11 cellular contexts compared by ENCODE assay signal in genomic region chr19:38679839-38680238, GRCh38. TPM values are rescaled to one million over a fixed set of nuclear protein-coding genes. Genes with fewer than 3 reads are reported as not detected.
A peak's percentile ranks its signal among the peaks of the same experiment; 100 is the strongest.
DNase-seq lines count a peak whose midpoint lies in the region; ATAC-seq and TF ChIP-seq lines count a peak whose summit lies in the region.
"Had no signal": no experiment of that assay in that cellular context is flagged by ENCODE, and none has a peak within 500 bp of the region (broad histone marks: within the 10 kb centered on the region; RNA-seq: fewer than 3 reads in every experiment).

No MANE protein-coding gene starts in this region.

- no TSS peak for BruUV-seq in MCF 10A (replicated peaks; lab: Mats Ljungman, UMichigan)

- intact Hi-C loops in left ventricle myocardium inferior (cut with micrococcal nuclease) (no loop called here), Right ventricle myocardium superior (cut with DNase I) (no loop called here), MCF 10A (cut with micrococcal nuclease) (no loop called here), uterus (cut with DNase I; ENCODE audit: low total_unique reads) (no loop called here)

- H3K4me1 ChIP-seq in left ventricle myocardium inferior (peaks cover 100% of the 10 kb centered on the region), uterus (peaks cover 12 to 49% of the 10 kb centered on the region in 2 donors)

- H3K36me3 Mint-ChIP-seq in MCF 10A (ENCODE audit: insufficient read depth, unreplicated experiment), result peaks cover 67% of the 10 kb centered on the region
- H3K36me3 Mint-ChIP-seq in memory B cell, result peaks cover 12% of the 10 kb centered on the region

- peak overlapping the region; percentile 91 for H3K27ac ChIP-seq in left ventricle myocardium inferior (replicated peaks)
- H3K27ac ChIP-seq in uterus, result peak overlapping the region; percentile 95 to 100

- DNase-seq in left ventricle myocardium inferior (no peak), Right ventricle myocardium superior (no peak), MCF 10A (ENCODE audit: unreplicated experiment) (no peak), memory B cell (ENCODE audit: low spot score in 2 of 2) (no peak), uterus (no peak), NCI-H2081 treated with DMSO at 0.1 percent for 48 hours (lab: John Stamatoyannopoulos, UW) (no peak), HuH-7.5 (ENCODE audit: low spot score) (no peak)
- DNase-seq: activated gamma-delta T cell treated with Interleukin-2 at 50 U/mL for 16 hours, GM23248, NCI-H2171 had no signal

- H3K4me3 ChIP-seq in left ventricle myocardium inferior (no peak overlapping the region), uterus (no peak overlapping the region)
- H3K4me3 ChIP-seq: GM23248 had no signal

- H3K4me1 Mint-ChIP-seq in MCF 10A (ENCODE audit: insufficient read depth, unreplicated experiment), result peaks cover 59% of the 10 kb centered on the region
- H3K4me1 Mint-ChIP-seq in memory B cell, result peaks cover 62% of the 10 kb centered on the region

- H3K27ac Mint-ChIP-seq in MCF 10A (ENCODE audit: low read depth, unreplicated experiment) (peak overlapping the region; percentile 78), memory B cell (peak overlapping the region; percentile 15)

- CTCF ChIA-PET in MCF 10A (lab: Yijun Ruan, JAX), result no interaction called here

- H3K9me3 ChIP-seq in left ventricle myocardium inferior (replicated peaks) (no peaks in the 10 kb centered on the region), uterus (no peaks in the 10 kb centered on the region)

- POLR2A ChIA-PET in MCF 10A (lab: Yijun Ruan, JAX), result interaction anchor here (4.3 to 15.0 kb wide), 2 partner anchors 12 to 24 kb away, joined by 31 to 521 read pairs; partner anchors contain the start of gene ACTN4

- TF ChIP-seq CTCF in left ventricle myocardium inferior (IDR thresholded peaks at IDR 0.05; ENCODE audit: borderline replicate concordance) (no peak), MCF 10A (IDR thresholded peaks at IDR 0.05; ENCODE audit: unreplicated experiment) (no peak), uterus (IDR thresholded peaks at IDR 0.05) (no peak)

- TF ChIP-seq POLR2A in uterus (IDR thresholded peaks at IDR 0.05), result no peak

- H3K4me3 Mint-ChIP-seq in MCF 10A (ENCODE audit: unreplicated experiment) (no peak overlapping the region), memory B cell (no peak overlapping the region)

- H3K27me3 Mint-ChIP-seq in MCF 10A (ENCODE audit: insufficient read depth, unreplicated experiment) (no peaks in the 10 kb centered on the region), memory B cell (no peaks in the 10 kb centered on the region)

- H3K9me3 Mint-ChIP-seq in MCF 10A (ENCODE audit: unreplicated experiment) (no peaks in the 10 kb centered on the region), memory B cell (no peaks in the 10 kb centered on the region)

- no peak for ATAC-seq in Right ventricle myocardium superior (ENCODE audit: poor library complexity)
- ATAC-seq in memory B cell (ENCODE audit: low read depth), result no peak
- ATAC-seq in GM19397 (IDR thresholded peaks at IDR 0.05; ENCODE audit: unreplicated experiment), result no peak

- H3K27me3 ChIP-seq in left ventricle myocardium inferior (ENCODE audit: low read depth) (no peaks in the 10 kb centered on the region), uterus (no peaks in the 10 kb centered on the region)

- H3K36me3 ChIP-seq in left ventricle myocardium inferior, result no peaks in the 10 kb centered on the region
- H3K36me3 ChIP-seq in uterus, result no peaks in the 10 kb centered on the region

RNA-seq across cellular contexts. Expression of gene ACTN4, which starts 32.4 kb away (rescaled TPM):
- total RNA-seq in left ventricle myocardium inferior, result 111 TPM
- total RNA-seq in Right ventricle myocardium superior, result 125 TPM
- 300 and 320 TPM in 2 replicates for total RNA-seq in MCF 10A (2022)
- 100 to 1,000 TPM; 259 to 844 (median 429) TPM for total RNA-seq in uterus
